ENCODE assay signal across 11 cellular contexts in genomic region chr4:77120888-77121508, GRCh38. TPM values are rescaled to one million over a fixed set of nuclear protein-coding genes. Genes with fewer than 3 reads are reported as not detected.
DNase-seq lines count a peak whose midpoint lies in the region; ATAC-seq, FAIRE-seq and TF ChIP-seq lines count a peak whose summit lies in the region.
"Had no signal": no experiment of that assay in that cellular context is flagged by ENCODE, and none has a peak within 500 bp of the region (broad histone marks: within the 10 kb centered on the region; RNA-seq: fewer than 3 reads in every experiment).

No MANE protein-coding gene starts in this region.

- H2BK5ac ChIP-seq in trophoblast cell (ENCODE audit: low read depth, low read length, poor library complexity): peak overlapping the region; percentile 77

- no TSS peak for BruUV-seq in K562 (replicated peaks; lab: Mats Ljungman, UMichigan)

- H3K4me3 ChIP-seq in K562: no peak overlapping the region
- no peak overlapping the region for H3K4me3 ChIP-seq in trophoblast cell (ENCODE audit: low read depth, low read length)
- no peak overlapping the region for H3K4me3 ChIP-seq in smooth muscle cell
- H3K4me3 ChIP-seq: gastroesophageal sphincter had no signal

- no peak overlapping the region for H4K8ac ChIP-seq in trophoblast cell (ENCODE audit: low read depth, low read length)

- TF ChIP-seq RAD21 in K562 (CRISPR knock-in tag; conservative IDR thresholded peaks at IDR 0.05 in 1 of 2, IDR thresholded peaks at IDR 0.05 in 1 of 2): peak; percentile 27 to 28; a peak in 2 of 4 replicates

- peaks cover 22 to 24% of the 10 kb centered on the region in 2 experiments for H3K27me3 ChIP-seq in K562 (ENCODE audit: control insufficient read depth in 2 of 2, insufficient read depth in 2 of 2, low read length in 2 of 2)
- H3K27me3 ChIP-seq in trophoblast cell (ENCODE audit: insufficient read depth, low read length): no peaks in the 10 kb centered on the region
- H3K27me3 ChIP-seq in smooth muscle cell (ENCODE audit: low read depth): no peaks in the 10 kb centered on the region
- H3K27me3 ChIP-seq: gastroesophageal sphincter had no signal

- no peaks in the 10 kb centered on the region for H3K9me1 ChIP-seq in K562 (ENCODE audit: control insufficient read depth, insufficient read depth, low read length)

- in situ Hi-C loops in K562 (cut with MboI): no loop called here

- H3K14ac ChIP-seq in trophoblast cell (ENCODE audit: low read length): peak overlapping the region; percentile 76

- H3K4ac ChIP-seq in trophoblast cell (ENCODE audit: low read depth, low read length): no peak overlapping the region

- 0% methylated on average over 8 of the region's 8 CpGs for WGBS in K562 (ENCODE audit: insufficient coverage, low coverage, missing lambda C conversion rate)
- no CpG with 5 or more reads among the region's 8 CpGs for WGBS in trophoblast cell (ENCODE audit: extremely low coverage, insufficient coverage, insufficient read length)
- WGBS in smooth muscle cell (ENCODE audit: low lambda C conversion rate): 90% methylated on average over 8 of the region's 8 CpGs

- intact Hi-C loops in K562 (cut with micrococcal nuclease): no loop called here

- H3K36me3 ChIP-seq in K562 (ENCODE audit: control insufficient read depth, insufficient read depth, low read length) (no peaks in the 10 kb centered on the region), trophoblast cell (ENCODE audit: control insufficient read depth in 1 of 2, insufficient read depth in 2 of 2, low read length in 2 of 2) (no peaks in the 10 kb centered on the region), smooth muscle cell (ENCODE audit: low read depth) (no peaks in the 10 kb centered on the region)
- H3K36me3 ChIP-seq: gastroesophageal sphincter had no signal

- H3K79me1 ChIP-seq in trophoblast cell (ENCODE audit: low read length): peaks cover 22% of the 10 kb centered on the region

- POLR2A ChIA-PET in K562 (lab: Yijun Ruan, JAX): interaction anchor here (1.0 kb wide), 1 partner anchor 20 kb away, joined by 3 read pairs; no protein-coding TSS in a partner anchor

- TF ChIP-seq CTCF in K562 (IDR thresholded peaks at IDR 0.05 in 2 of 3, conservative IDR thresholded peaks at IDR 0.05 in 1 of 3; ENCODE audit: insufficient read depth in 2 of 3, low read depth in 1 of 3, low read length in 3 of 3) (peak in 1 of 3 experiments; percentile 39; a peak in 2 of 6 replicates), smooth muscle cell (IDR thresholded peaks at IDR 0.05; ENCODE audit: borderline replicate concordance, insufficient read depth, poor library complexity, severe bottlenecking) (no peak)

- peak; percentile 82 for ATAC-seq in GM19023 (IDR thresholded peaks at IDR 0.05; ENCODE audit: unreplicated experiment)
- ATAC-seq in HG03175 (IDR thresholded peaks at IDR 0.05; ENCODE audit: unreplicated experiment): peak; percentile 56
- ATAC-seq in K562: peak; percentile 73
- no peak for ATAC-seq in HG03342 (IDR thresholded peaks at IDR 0.05; ENCODE audit: unreplicated experiment)
- ATAC-seq in HG02970 (IDR thresholded peaks at IDR 0.05; ENCODE audit: low FRiP score, unreplicated experiment): no peak
- ATAC-seq: gastroesophageal sphincter had no signal

- H3K9me3 ChIP-seq in K562 (replicated peaks; ENCODE audit: control insufficient read depth, insufficient read depth, low read depth, low read length): no peaks in the 10 kb centered on the region
- H3K9me3 ChIP-seq in trophoblast cell (ENCODE audit: insufficient read depth, low read depth, low read length): no peaks in the 10 kb centered on the region
- no peaks in the 10 kb centered on the region for H3K9me3 ChIP-seq in smooth muscle cell (replicated peaks; ENCODE audit: low read depth)
- H3K9me3 ChIP-seq: gastroesophageal sphincter had no signal

- H3K9ac ChIP-seq in K562 (ENCODE audit: insufficient read depth in 1 of 2, low read depth in 2 of 2, low read length in 2 of 2): no peak overlapping the region
- no peak overlapping the region for H3K9ac ChIP-seq in trophoblast cell (ENCODE audit: low read length)
- no peak overlapping the region for H3K9ac ChIP-seq in smooth muscle cell (ENCODE audit: low read depth)

- H3F3A ChIP-seq in smooth muscle cell (ENCODE audit: low read depth): no peaks in the 10 kb centered on the region

- peak overlapping the region; percentile 97 for H2BK12ac ChIP-seq in trophoblast cell (ENCODE audit: low read length)

- TF ChIP-seq EP300 in K562 (IDR thresholded peaks at IDR 0.05; ENCODE audit: low read length): no peak

- CTCF ChIA-PET in K562 (lab: Yijun Ruan, JAX; ENCODE audit: low intra/inter-chr PET ratio): no interaction called here

- no peak overlapping the region for H4K12ac ChIP-seq in trophoblast cell (ENCODE audit: low read depth, low read length)

- H3K79me2 ChIP-seq in K562 (ENCODE audit: control insufficient read depth, insufficient read depth, low read length): no peaks in the 10 kb centered on the region
- peaks cover 5% of the 10 kb centered on the region for H3K79me2 ChIP-seq in trophoblast cell (ENCODE audit: control insufficient read depth, insufficient read depth, low read length, poor library complexity)
- H3K79me2 ChIP-seq in smooth muscle cell (ENCODE audit: low read depth): no peaks in the 10 kb centered on the region

- H3K23ac ChIP-seq in trophoblast cell (ENCODE audit: low read length): no peak overlapping the region

- H3K27ac ChIP-seq in K562 (ENCODE audit: extremely low read depth, low read depth, low read length): no peak overlapping the region
- H3K27ac ChIP-seq in trophoblast cell (ENCODE audit: low read depth, low read length): no peak overlapping the region
- no peak overlapping the region for H3K27ac ChIP-seq in smooth muscle cell (ENCODE audit: low read depth)
- H3K27ac ChIP-seq: gastroesophageal sphincter had no signal

- peak overlapping the region; percentile 59 for H3K18ac ChIP-seq in trophoblast cell (ENCODE audit: low read length)

- H2AFZ ChIP-seq in K562 (ENCODE audit: low read depth, low read length) (no peak overlapping the region), trophoblast cell (ENCODE audit: insufficient read depth, low read length, poor library complexity) (no peak overlapping the region), smooth muscle cell (ENCODE audit: low read depth) (no peak overlapping the region)

- peak overlapping the region; percentile 96 for H4K91ac ChIP-seq in trophoblast cell (ENCODE audit: low read depth, low read length)

- H4K20me1 ChIP-seq in K562 (replicated peaks; ENCODE audit: control insufficient read depth, insufficient read depth, low read length): no peaks in the 10 kb centered on the region
- no peaks in the 10 kb centered on the region for H4K20me1 ChIP-seq in smooth muscle cell (ENCODE audit: low read depth)

- H3K4me2 ChIP-seq in K562 (ENCODE audit: insufficient read depth, low read length) (no peak overlapping the region), trophoblast cell (ENCODE audit: low read length) (no peak overlapping the region), smooth muscle cell (no peak overlapping the region)

- TF ChIP-seq POLR2A in K562 (conservative IDR thresholded peaks at IDR 0.05): no peak

- FAIRE-seq in K562 (lab: Jason Lieb, UNC): peak; percentile 6

- no peaks in the 10 kb centered on the region for H3K4me1 ChIP-seq in K562 (replicated peaks in 1 of 2; ENCODE audit: control insufficient read depth in 2 of 2, insufficient read depth in 2 of 2, low read length in 2 of 2)
- H3K4me1 ChIP-seq in trophoblast cell (ENCODE audit: control insufficient read depth in 1 of 2, insufficient read depth in 2 of 2, low read length in 2 of 2): peaks cover 12 to 19% of the 10 kb centered on the region in 2 experiments
- H3K4me1 ChIP-seq in smooth muscle cell (ENCODE audit: low read depth): no peaks in the 10 kb centered on the region
- H3K4me1 ChIP-seq: gastroesophageal sphincter had no signal

- DNase-seq in K562 (ENCODE audit: extremely low read depth in 1 of 4, low spot score in 3 of 4): peak in 2 of 4 experiments; percentile 8 to 11
- peak; percentile 8 to 53 for DNase-seq in trophoblast cell
- no peak for DNase-seq in NCI-H1930 (lab: John Stamatoyannopoulos, UW)
- DNase-seq in smooth muscle cell (lab: John Stamatoyannopoulos, UW; ENCODE audit: unreplicated experiment): no peak
- DNase-seq: DND-41, mesenchymal stem cell had no signal

- H2BK120ac ChIP-seq in trophoblast cell (ENCODE audit: insufficient read depth, low read length, poor library complexity): peak overlapping the region; percentile 94

- H2AK5ac ChIP-seq in trophoblast cell (ENCODE audit: low read length): peak overlapping the region; percentile 20

RNA-seq across cellular contexts. Expression of gene CCNG2, which starts 36.0 kb away (rescaled TPM):
- total RNA-seq in K562 (2011; cell fraction: chromatin; rRNA removed; ENCODE audit: low replicate concordance): 8.9 and 21.5 TPM in 2 replicates
- 6.2 and 6.3 TPM in 2 replicates for total RNA-seq in K562 (2011; cell fraction: nucleolus; rRNA removed)
- total RNA-seq in K562 (2011; cell fraction: nucleoplasm; rRNA removed): 9.2 and 12.8 TPM in 2 replicates
- total RNA-seq in K562 (2014; rRNA removed) (1.00 and 1.0 TPM in 2 replicates), K562 (2014; rRNA removed; fragmentation: Illumina TruSeq; extraction: Trizol) (2.9 and 3.6 TPM in 2 replicates), K562 (2015; rRNA removed; fragmentation: Illumina TruSeq; extraction: Trizol) (1.1 and 1.6 TPM in 2 replicates), K562 (2021) (3.9 and 5.8 TPM in 2 replicates), smooth muscle cell (59.2 and 77.4 TPM in 2 replicates)
- polyA plus RNA-seq in K562 (2011; rRNA removed) (6.6 and 7.8 TPM in 2 replicates), K562 (2014; fragmentation: Illumina TruSeq; extraction: Trizol) (4.2 and 4.4 TPM in 2 replicates), K562 (2014; fragmentation: Nextera tagmentation; extraction: Ambion mirVana) (1 to 10 TPM in 1 of 2 experiments, under 1 TPM in 1; 0.49 to 1.5 TPM), K562 (2014; rRNA removed) (1.3 and 3.9 TPM in 2 replicates), smooth muscle cell (50.3 and 59.8 TPM in 2 replicates)
- 0.48 and 3.1 TPM in 2 replicates for polyA plus RNA-seq in K562 (2011; cell fraction: cytosol; rRNA removed)
- polyA plus RNA-seq in K562 (2011; cell fraction: nucleus; rRNA removed): 5.6 and 16.1 TPM in 2 replicates
- polyA plus RNA-seq in K562 (2012): 3.6 and 10.5 TPM in 2 replicates
- polyA minus RNA-seq in K562 (2011; rRNA and poly(A)+ RNA removed): 3.4 and 5.7 TPM in 2 replicates
- 1.2 and 1.6 TPM in 2 replicates for polyA minus RNA-seq in K562 (2011; cell fraction: cytosol; rRNA and poly(A)+ RNA removed)
- 3.0 and 10.6 TPM in 2 replicates for polyA minus RNA-seq in K562 (2011; cell fraction: nucleus; rRNA and poly(A)+ RNA removed)
- 69.7 and 76.1 TPM in 2 replicates for polyA plus RNA-seq in trophoblast cell (2013)

RNA-seq across cellular contexts. Expression of gene CCNI, which starts 45.2 kb away (rescaled TPM):
- total RNA-seq in K562 (2011; cell fraction: chromatin; rRNA removed; ENCODE audit: low replicate concordance): 61.5 and 108 TPM in 2 replicates
- 59.0 and 66.8 TPM in 2 replicates for total RNA-seq in K562 (2011; cell fraction: nucleolus; rRNA removed)
- 81.6 and 117 TPM in 2 replicates for total RNA-seq in K562 (2011; cell fraction: nucleoplasm; rRNA removed)
- total RNA-seq in K562 (2014; rRNA removed) (49.8 and 63.9 TPM in 2 replicates), K562 (2014; rRNA removed; fragmentation: Illumina TruSeq; extraction: Trizol) (103 and 111 TPM in 2 replicates), K562 (2015; rRNA removed; fragmentation: Illumina TruSeq; extraction: Trizol) (96.4 and 98.5 TPM in 2 replicates), K562 (2021) (150 and 158 TPM in 2 replicates), smooth muscle cell (222 and 245 TPM in 2 replicates)
- polyA plus RNA-seq in K562 (2011; rRNA removed) (131 and 145 TPM in 2 replicates), K562 (2014; fragmentation: Illumina TruSeq; extraction: Trizol) (155 and 159 TPM in 2 replicates), K562 (2014; fragmentation: Nextera tagmentation; extraction: Ambion mirVana) (10 to 100 TPM; 43.3 to 60.2 TPM), K562 (2014; rRNA removed) (56.9 and 59.3 TPM in 2 replicates), smooth muscle cell (205 and 230 TPM in 2 replicates)
- polyA plus RNA-seq in K562 (2011; cell fraction: cytosol; rRNA removed): 69.6 and 115 TPM in 2 replicates
- 40.9 and 50.4 TPM in 2 replicates for polyA plus RNA-seq in K562 (2011; cell fraction: nucleus; rRNA removed)
- polyA plus RNA-seq in K562 (2012): 173 and 178 TPM in 2 replicates
- 398 and 462 TPM in 2 replicates for polyA minus RNA-seq in K562 (2011; rRNA and poly(A)+ RNA removed)
- polyA minus RNA-seq in K562 (2011; cell fraction: cytosol; rRNA and poly(A)+ RNA removed): 192 and 200 TPM in 2 replicates
- polyA minus RNA-seq in K562 (2011; cell fraction: nucleus; rRNA and poly(A)+ RNA removed): 31.0 and 74.8 TPM in 2 replicates
- 223 and 238 TPM in 2 replicates for polyA plus RNA-seq in trophoblast cell (2013)

Comparison
In these comparisons a context has a peak if more than half of its experiments do, and no peak if none do; other contexts are left out.
1. ATAC-seq: peak in GM19023 (single experiment), HG03175 (single experiment) and K562 (single experiment); none in HG03342 (single experiment) and HG02970 (single experiment).
2. DNase-seq: peak in trophoblast cell (2 of 2); none in NCI-H1930 (0 of 2) and smooth muscle cell (single experiment).